19 cellular contexts compared by ENCODE assay signal in the genomic region with DNA sequence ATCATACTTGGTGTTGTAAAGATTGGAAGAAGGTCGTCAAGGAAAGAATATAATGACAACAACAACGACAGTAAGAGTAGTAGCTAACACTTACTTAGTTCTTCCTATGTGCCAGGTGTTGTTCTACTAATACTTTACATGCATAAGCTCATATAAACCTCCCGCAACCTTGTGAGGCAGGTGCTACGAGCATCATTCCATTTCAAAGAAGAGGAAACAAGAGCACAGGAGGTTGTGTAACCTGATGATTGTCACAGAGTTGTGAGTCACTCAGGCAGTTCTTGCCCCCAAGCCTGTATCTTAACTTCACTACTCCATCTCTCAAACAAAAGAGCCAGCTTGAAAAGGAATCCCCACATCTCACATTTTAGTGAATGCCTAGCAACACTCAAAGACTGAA.
A peak's percentile ranks its signal among the peaks of the same experiment; 100 is the strongest.
DNase-seq lines count a peak whose midpoint lies in the region; ATAC-seq and TF ChIP-seq lines count a peak whose summit lies in the region.
"Had no signal": no experiment of that assay in that cellular context is flagged by ENCODE, and none has a peak within 500 bp of the region (broad histone marks: within the 10 kb centered on the region; RNA-seq: fewer than 3 reads in every experiment).

No MANE protein-coding gene starts in this region.

- no peak overlapping the region for H3K4me3 Mint-ChIP-seq in brain
- H3K4me3 Mint-ChIP-seq in CD8-positive, alpha-beta memory T cell, result no peak overlapping the region
- H3K4me3 Mint-ChIP-seq in WTC11, result no peak overlapping the region
- H3K4me3 Mint-ChIP-seq: B cell; CD4-positive, alpha-beta T cell had no signal

- H4K5ac ChIP-seq in mesendoderm (ENCODE audit: low read length), result no peak overlapping the region

- no peak overlapping the region for H3K9ac ChIP-seq in mesendoderm (ENCODE audit: low read length)

- H3K79me1 ChIP-seq in mesendoderm (ENCODE audit: low read length), result no peaks in the 10 kb centered on the region

- no peaks in the 10 kb centered on the region for H3K27me3 Mint-ChIP-seq in brain
- H3K27me3 Mint-ChIP-seq in CD8-positive, alpha-beta memory T cell, result peaks cover 6 to 22% of the 10 kb centered on the region in 2 donors
- H3K27me3 Mint-ChIP-seq in WTC11 (ENCODE audit: low read depth), result no peaks in the 10 kb centered on the region

- H4K8ac ChIP-seq in mesendoderm (ENCODE audit: low read depth, low read length), result no peak overlapping the region

- no peak overlapping the region for H3K18ac ChIP-seq in mesendoderm (ENCODE audit: low read length)

- no peak overlapping the region for H3K56ac ChIP-seq in mesendoderm (ENCODE audit: low read length)

- H3K4me1 ChIP-seq in mesendoderm (ENCODE audit: control insufficient read depth, low read depth, low read length), result no peaks in the 10 kb centered on the region
- H3K4me1 ChIP-seq in CD8-positive, alpha-beta memory T cell (ENCODE audit: insufficient read depth, low read length), result no peaks in the 10 kb centered on the region
- H3K4me1 ChIP-seq: Peyer's patch had no signal

- no peak overlapping the region for H3K4ac ChIP-seq in mesendoderm (ENCODE audit: low read depth, low read length)

- H2AK5ac ChIP-seq in mesendoderm (ENCODE audit: low read length), result no peak overlapping the region

- H3K9me3 ChIP-seq in CD8-positive, alpha-beta memory T cell (ENCODE audit: low read length), result no peaks in the 10 kb centered on the region
- H3K9me3 ChIP-seq: Peyer's patch had no signal

- DNase-seq in COLO668 (lab: John Stamatoyannopoulos, UW; ENCODE audit: unreplicated experiment), result peak; percentile 53
- DNase-seq in H7, result peak; percentile 5
- DNase-seq in mesendoderm, result peak; percentile 13
- no peak for DNase-seq in CD8-positive, alpha-beta memory T cell
- no peak for DNase-seq in stimulated activated CD4-positive, alpha-beta T cell treated with anti-CD3 and anti-CD28 coated beads, Interleukin-4, amount 100 ng/mL, for 1 hour
- no peak for DNase-seq in WTC11 (ENCODE audit: low spot score)
- DNase-seq: ACHN; CD4-positive, alpha-beta T cell; HCEC 1CT; Karpas-422; MV-4-11; NCI-H1436 treated with DMSO at 0.1 percent for 48 hours; NCI-H2081; NCI-H446 treated with DMSO at 0.1 percent for 48 hours; Peyer's patch; SHP77 had no signal

- H3K4me1 Mint-ChIP-seq in brain, result peaks cover 33% of the 10 kb centered on the region
- H3K4me1 Mint-ChIP-seq in CD8-positive, alpha-beta memory T cell, result no peaks in the 10 kb centered on the region
- peaks cover 9% of the 10 kb centered on the region for H3K4me1 Mint-ChIP-seq in WTC11
- H3K4me1 Mint-ChIP-seq: B cell had no signal

- no peak; the same call in 1 of the 2 replicates for ATAC-seq in WTC11
- ATAC-seq: SK-N-SH treated with all-trans-retinoic acid at 6 μM for 48 hours had no signal

- H3K36me3 Mint-ChIP-seq in brain (peaks cover 4% of the 10 kb centered on the region), WTC11 (peaks cover 3% of the 10 kb centered on the region; the same call in 1 of the 2 replicates)
- no peaks in the 10 kb centered on the region for H3K36me3 Mint-ChIP-seq in CD8-positive, alpha-beta memory T cell

- no peaks in the 10 kb centered on the region for H3K79me2 ChIP-seq in mesendoderm (ENCODE audit: control insufficient read depth, insufficient read depth, low read length)

- no peak overlapping the region for H3K23ac ChIP-seq in mesendoderm (ENCODE audit: low read length)

- H3K27ac ChIP-seq in mesendoderm (ENCODE audit: low read depth, low read length), result no peak overlapping the region
- H3K27ac ChIP-seq in CD8-positive, alpha-beta memory T cell (ENCODE audit: low read depth, low read length), result no peak overlapping the region
- H3K27ac ChIP-seq: Peyer's patch had no signal

- CTCF ChIA-PET in CD8-positive, alpha-beta memory T cell (lab: Charles Lee), result no interaction called here
- CTCF ChIA-PET in WTC11 (lab: Charles Lee), result no interaction called here

- TF ChIP-seq CTCF in brain (conservative IDR thresholded peaks at IDR 0.05) (no peak), WTC11 (IDR thresholded peaks at IDR 0.05) (no peak)

- H2BK15ac ChIP-seq in mesendoderm (replicated peaks; ENCODE audit: low read depth), result no peak overlapping the region

- H3K36me3 ChIP-seq in H7 (replicated peaks; ENCODE audit: control insufficient read depth, insufficient read depth, low read length) (no peaks in the 10 kb centered on the region), mesendoderm (ENCODE audit: control insufficient read depth, insufficient read depth, low read length) (no peaks in the 10 kb centered on the region)
- no peaks in the 10 kb centered on the region for H3K36me3 ChIP-seq in CD8-positive, alpha-beta memory T cell (ENCODE audit: insufficient read depth, low read length)

- H3K27me3 ChIP-seq in H7 (ENCODE audit: control insufficient read depth, insufficient read depth, low read length), result no peaks in the 10 kb centered on the region
- H3K27me3 ChIP-seq in mesendoderm (ENCODE audit: insufficient read depth, low read length, poor library complexity), result no peaks in the 10 kb centered on the region
- no peaks in the 10 kb centered on the region for H3K27me3 ChIP-seq in CD8-positive, alpha-beta memory T cell (ENCODE audit: insufficient read depth, low read length, poor library complexity, severe bottlenecking)
- H3K27me3 ChIP-seq: Peyer's patch had no signal

- no peak overlapping the region for H2BK5ac ChIP-seq in mesendoderm (ENCODE audit: low read length)

- H3K27ac Mint-ChIP-seq in brain, result peak overlapping the region in 4 of 5 experiments; percentile 8 to 98 (median 40)
- no peak overlapping the region for H3K27ac Mint-ChIP-seq in CD8-positive, alpha-beta memory T cell
- H3K27ac Mint-ChIP-seq in WTC11, result no peak overlapping the region
- H3K27ac Mint-ChIP-seq: B cell; CD4-positive, alpha-beta T cell had no signal

- POLR2A ChIA-PET in CD8-positive, alpha-beta memory T cell (lab: Charles Lee), result no interaction called here
- POLR2A ChIA-PET in WTC11 (lab: Charles Lee), result no interaction called here

- no CpG with 5 or more reads among the region's 4 CpGs for WGBS in mesendoderm (ENCODE audit: extremely low coverage, insufficient coverage, low lambda C conversion rate)

- peaks cover 0 to 10% (median 0%) of the 10 kb centered on the region in 5 experiments for H3K9me3 Mint-ChIP-seq in brain
- H3K9me3 Mint-ChIP-seq in CD8-positive, alpha-beta memory T cell, result peaks cover 0 to 2% (median 0%) of the 10 kb centered on the region in 5 donors
- H3K9me3 Mint-ChIP-seq in WTC11, result peaks cover 8% of the 10 kb centered on the region
- H3K9me3 Mint-ChIP-seq: CD4-positive, alpha-beta T cell had no signal

- no peak overlapping the region for H2BK120ac ChIP-seq in mesendoderm (ENCODE audit: low read depth, low read length)

- H3K4me3 ChIP-seq in H7 (ENCODE audit: insufficient read depth, low read depth, low read length), result no peak overlapping the region
- H3K4me3 ChIP-seq in mesendoderm (ENCODE audit: low read length), result no peak overlapping the region
- H3K4me3 ChIP-seq in CD8-positive, alpha-beta memory T cell (ENCODE audit: low read length), result no peak overlapping the region
- H3K4me3 ChIP-seq: Peyer's patch had no signal

- no peak overlapping the region for H3K4me2 ChIP-seq in mesendoderm (ENCODE audit: low read length)

TF ChIP-seq in WTC11, 78 proteins besides CTCF, POLR2A, EP300 and RAD21 (continues in another document):
- TF ChIP-seq, protein P1, sequence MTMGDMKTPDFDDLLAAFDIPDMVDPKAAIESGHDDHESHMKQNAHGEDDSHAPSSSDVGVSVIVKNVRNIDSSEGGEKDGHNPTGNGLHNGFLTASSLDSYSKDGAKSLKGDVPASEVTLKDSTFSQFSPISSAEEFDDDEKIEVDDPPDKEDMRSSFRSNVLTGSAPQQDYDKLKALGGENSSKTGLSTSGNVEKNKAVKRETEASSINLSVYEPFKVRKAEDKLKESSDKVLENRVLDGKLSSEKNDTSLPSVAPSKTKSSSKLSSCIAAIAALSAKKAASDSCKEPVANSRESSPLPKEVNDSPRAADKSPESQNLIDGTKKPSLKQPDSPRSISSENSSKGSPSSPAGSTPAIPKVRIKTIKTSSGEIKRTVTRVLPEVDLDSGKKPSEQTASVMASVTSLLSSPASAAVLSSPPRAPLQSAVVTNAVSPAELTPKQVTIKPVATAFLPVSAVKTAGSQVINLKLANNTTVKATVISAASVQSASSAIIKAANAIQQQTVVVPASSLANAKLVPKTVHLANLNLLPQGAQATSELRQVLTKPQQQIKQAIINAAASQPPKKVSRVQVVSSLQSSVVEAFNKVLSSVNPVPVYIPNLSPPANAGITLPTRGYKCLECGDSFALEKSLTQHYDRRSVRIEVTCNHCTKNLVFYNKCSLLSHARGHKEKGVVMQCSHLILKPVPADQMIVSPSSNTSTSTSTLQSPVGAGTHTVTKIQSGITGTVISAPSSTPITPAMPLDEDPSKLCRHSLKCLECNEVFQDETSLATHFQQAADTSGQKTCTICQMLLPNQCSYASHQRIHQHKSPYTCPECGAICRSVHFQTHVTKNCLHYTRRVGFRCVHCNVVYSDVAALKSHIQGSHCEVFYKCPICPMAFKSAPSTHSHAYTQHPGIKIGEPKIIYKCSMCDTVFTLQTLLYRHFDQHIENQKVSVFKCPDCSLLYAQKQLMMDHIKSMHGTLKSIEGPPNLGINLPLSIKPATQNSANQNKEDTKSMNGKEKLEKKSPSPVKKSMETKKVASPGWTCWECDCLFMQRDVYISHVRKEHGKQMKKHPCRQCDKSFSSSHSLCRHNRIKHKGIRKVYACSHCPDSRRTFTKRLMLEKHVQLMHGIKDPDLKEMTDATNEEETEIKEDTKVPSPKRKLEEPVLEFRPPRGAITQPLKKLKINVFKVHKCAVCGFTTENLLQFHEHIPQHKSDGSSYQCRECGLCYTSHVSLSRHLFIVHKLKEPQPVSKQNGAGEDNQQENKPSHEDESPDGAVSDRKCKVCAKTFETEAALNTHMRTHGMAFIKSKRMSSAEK (CRISPR knock-in tag; IDR thresholded peaks at IDR 0.05; ENCODE audit: borderline replicate concordance), result no peak
- TF ChIP-seq, protein P2, sequence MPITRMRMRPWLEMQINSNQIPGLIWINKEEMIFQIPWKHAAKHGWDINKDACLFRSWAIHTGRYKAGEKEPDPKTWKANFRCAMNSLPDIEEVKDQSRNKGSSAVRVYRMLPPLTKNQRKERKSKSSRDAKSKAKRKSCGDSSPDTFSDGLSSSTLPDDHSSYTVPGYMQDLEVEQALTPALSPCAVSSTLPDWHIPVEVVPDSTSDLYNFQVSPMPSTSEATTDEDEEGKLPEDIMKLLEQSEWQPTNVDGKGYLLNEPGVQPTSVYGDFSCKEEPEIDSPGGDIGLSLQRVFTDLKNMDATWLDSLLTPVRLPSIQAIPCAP (CRISPR knock-in tag; IDR thresholded peaks at IDR 0.05), result no peak
- TF ChIP-seq GTF2I (CRISPR knock-in tag; conservative IDR thresholded peaks at IDR 0.05), result no peak
- no peak for TF ChIP-seq ZNF138 (CRISPR knock-in tag; conservative IDR thresholded peaks at IDR 0.05)
- TF ChIP-seq ZNF121 (CRISPR knock-in tag; IDR thresholded peaks at IDR 0.05), result no peak

Comparison
In these comparisons a context has a peak if more than half of its experiments do, and no peak if none do; other contexts are left out.
1. DNase-seq: peak in COLO668 (single experiment), H7 (single experiment) and mesendoderm (single experiment); none in CD8-positive, alpha-beta memory T cell (0 of 5), stimulated activated CD4-positive, alpha-beta T cell treated with anti-CD3 and anti-CD28 coated beads, Interleukin-4, amount 100 ng/mL, for 1 hour (single experiment) and WTC11 (single experiment).
2. H3K27ac Mint-ChIP-seq: peak in brain (4 of 5); none in CD8-positive, alpha-beta memory T cell (0 of 8) and WTC11 (single experiment).